Comparison of ENCODE assay signal across 8 cellular contexts in genomic region chr1:223748405-223748772, GRCh38. TPM values are rescaled to one million over a fixed set of nuclear protein-coding genes. Genes with fewer than 3 reads are reported as not detected.
A peak's percentile ranks its signal among the peaks of the same experiment; 100 is the strongest.
DNase-seq lines count a peak whose midpoint lies in the region; ATAC-seq, FAIRE-seq and TF ChIP-seq lines count a peak whose summit lies in the region.

No MANE protein-coding gene starts in this region.

- 79% methylated on average over 18 of the region's 18 CpGs for WGBS in SK-N-SH (ENCODE audit: low lambda C conversion rate)

- TF ChIP-seq POLR2A in GM12891 (IDR thresholded peaks at IDR 0.05; ENCODE audit: low read depth, low read length) = no peak

- TF ChIP-seq CTCF in SK-N-SH (IDR thresholded peaks at IDR 0.05) (no peak), fibroblast of the aortic adventitia (IDR thresholded peaks at IDR 0.05; ENCODE audit: insufficient read depth, low read length) (no peak), progenitor cell of endocrine pancreas (IDR thresholded peaks at IDR 0.05; ENCODE audit: unreplicated experiment) (no peak)

- H3K27ac ChIP-seq in SK-N-SH (ENCODE audit: low read depth in 2 of 2, low read length in 1 of 2) = peak overlapping the region in 1 of 2 experiments; percentile 55; a peak in 2 of 4 replicates

- no peak for TF ChIP-seq EP300 in SK-N-SH (IDR thresholded peaks at IDR 0.05; ENCODE audit: borderline replicate concordance in 1 of 2, low read depth in 1 of 2, low read length in 1 of 2)

- H3K27ac Mint-ChIP-seq in progenitor cell of endocrine pancreas = no peak overlapping the region

- no peak for FAIRE-seq in GM12891 (lab: Jason Lieb, UNC)

- H3K4me3 ChIP-seq in SK-N-SH (ENCODE audit: low read depth in 2 of 2, low read length in 1 of 2) (no peak overlapping the region), fibroblast of the aortic adventitia (ENCODE audit: low read depth, low read length) (no peak overlapping the region)

- no peaks in the 10 kb centered on the region for H3K27me3 ChIP-seq in SK-N-SH (ENCODE audit: insufficient read depth)

- POLR2A ChIA-PET in SK-N-SH (lab: Yijun Ruan, JAX) = no interaction called here

- H3K4me2 ChIP-seq in SK-N-SH = peak overlapping the region; percentile 42; the same call in 1 of the 2 replicates

- peaks cover 5% of the 10 kb centered on the region for H3K36me3 Mint-ChIP-seq in progenitor cell of endocrine pancreas (ENCODE audit: insufficient read depth)

- no peaks in the 10 kb centered on the region for H4K20me1 ChIP-seq in SK-N-SH (ENCODE audit: insufficient read depth)

- H3K4me1 ChIP-seq in SK-N-SH (ENCODE audit: control insufficient read depth in 1 of 2, insufficient read depth in 2 of 2, low read depth in 1 of 2, low read length in 1 of 2) = peaks cover 8 to 12% of the 10 kb centered on the region in 2 experiments; a peak in 2 of 4 replicates

- H3F3A ChIP-seq in SK-N-SH (replicated peaks; ENCODE audit: insufficient read depth) = peaks cover 17% of the 10 kb centered on the region

- no peaks in the 10 kb centered on the region for H3K9me3 ChIP-seq in SK-N-SH

- no peak for TF ChIP-seq RAD21 in SK-N-SH (IDR thresholded peaks at IDR 0.05; ENCODE audit: low read length)

- peak overlapping the region; percentile 81 for H3K4me3 Mint-ChIP-seq in progenitor cell of endocrine pancreas (ENCODE audit: low read depth)

- H2AFZ ChIP-seq in SK-N-SH (ENCODE audit: low read depth) = no peak overlapping the region

- ATAC-seq in GM21529 (IDR thresholded peaks at IDR 0.05; ENCODE audit: unreplicated experiment) = peak; percentile 83
- ATAC-seq in HG03521 (IDR thresholded peaks at IDR 0.05; ENCODE audit: unreplicated experiment) = no peak

- H3K9me3 Mint-ChIP-seq in progenitor cell of endocrine pancreas (ENCODE audit: low read depth) = no peaks in the 10 kb centered on the region

- CTCF ChIA-PET in SK-N-SH (lab: Yijun Ruan, JAX) = interaction anchor here (0.9 to 11.0 kb wide), 21 partner anchors 9 to 457 kb away, joined by 3 to 110 read pairs (median 10); partner anchors contain the start of gene CAPN2

- no peak overlapping the region for H3K9ac ChIP-seq in SK-N-SH

- H3K36me3 ChIP-seq in SK-N-SH (replicated peaks in 1 of 2; ENCODE audit: control insufficient read depth in 1 of 2, insufficient read depth in 2 of 2, low read length in 1 of 2) = peaks cover 64 to 68% of the 10 kb centered on the region in 2 experiments

- peaks cover 27% of the 10 kb centered on the region for H3K79me2 ChIP-seq in SK-N-SH (ENCODE audit: insufficient read depth)

- DNase-seq in SK-N-SH (no peak), fibroblast of the aortic adventitia (ENCODE audit: low read depth) (peak; percentile 60), progenitor cell of endocrine pancreas (ENCODE audit: low spot score, unreplicated experiment) (no peak), NCI-H2171 (lab: John Stamatoyannopoulos, UW) (no peak), GM12891 (ENCODE audit: insufficient read length, low spot score) (no peak), NCI-H226 (no peak)

- no peaks in the 10 kb centered on the region for H3K9me2 ChIP-seq in SK-N-SH

- no peaks in the 10 kb centered on the region for H3K4me1 Mint-ChIP-seq in progenitor cell of endocrine pancreas (ENCODE audit: low read depth)

- peaks cover 87% of the 10 kb centered on the region for H3K27me3 Mint-ChIP-seq in progenitor cell of endocrine pancreas

TF ChIP-seq in SK-N-SH, 30 proteins besides CTCF, POLR2A, EP300 and RAD21 (continues in another document):
- no peak for TF ChIP-seq PBX3 (IDR thresholded peaks at IDR 0.05)
- no peak for TF ChIP-seq REST (IDR thresholded peaks at IDR 0.05; ENCODE audit: low read depth, low read length)
- no peak for TF ChIP-seq JUND (IDR thresholded peaks at IDR 0.05)
- no peak for TF ChIP-seq SIN3A (IDR thresholded peaks at IDR 0.05; ENCODE audit: borderline replicate concordance, low read depth, low read length)
- no peak for TF ChIP-seq RCOR1 (IDR thresholded peaks at IDR 0.05; ENCODE audit: low read length)
- TF ChIP-seq MEF2A (IDR thresholded peaks at IDR 0.05; ENCODE audit: borderline replicate concordance, low read depth) = no peak

TF ChIP-seq in GM12891, 5 proteins besides CTCF, POLR2A, EP300 and RAD21:
- no peak for TF ChIP-seq POLR2AphosphoS5 (IDR thresholded peaks at IDR 0.05; ENCODE audit: low read depth, low read length)
- no peak for TF ChIP-seq TAF1 (IDR thresholded peaks at IDR 0.05; ENCODE audit: low read depth, low read length)
- no peak for TF ChIP-seq PAX5 (IDR thresholded peaks at IDR 0.05; ENCODE audit: insufficient read depth, low read length, severe bottlenecking)
- TF ChIP-seq SPI1 (IDR thresholded peaks at IDR 0.05; ENCODE audit: low read depth, low read length) = no peak
- no peak for TF ChIP-seq POU2F2 (IDR thresholded peaks at IDR 0.05; ENCODE audit: low read depth, low read length)

RNA-seq across cellular contexts. Expression of gene CAPN2, which starts 36.0 kb away (rescaled TPM):
- polyA plus RNA-seq in SK-N-SH (2012; rRNA removed) = 208 and 209 TPM in 2 replicates
- polyA plus RNA-seq in SK-N-SH (2012; cell fraction: cytosol; rRNA removed) = 177 and 181 TPM in 2 replicates
- polyA plus RNA-seq in SK-N-SH (2012; cell fraction: nucleus; rRNA removed) = 432 and 454 TPM in 2 replicates
- total RNA-seq in fibroblast of the aortic adventitia (ENCODE audit: low replicate concordance) (456 and 481 TPM in 2 replicates), progenitor cell of endocrine pancreas (20.3 and 33.8 TPM in 2 replicates)
- polyA plus RNA-seq in GM12891 (2012; ENCODE audit: low read depth, missing spikeins) = 1.9 TPM

Comparison
In these comparisons a context has a peak if more than half of its experiments do, and no peak if none do; other contexts are left out.
1. RNA of gene CAPN2, which starts 36.0 kb away (total RNA-seq): 456 to 481 TPM in fibroblast of the aortic adventitia; 20.3 to 33.8 TPM in progenitor cell of endocrine pancreas; every median in the first group is over 10 times any median in the second.